Comparison of ENCODE assay signal across 1 cellular context in the genomic region with DNA sequence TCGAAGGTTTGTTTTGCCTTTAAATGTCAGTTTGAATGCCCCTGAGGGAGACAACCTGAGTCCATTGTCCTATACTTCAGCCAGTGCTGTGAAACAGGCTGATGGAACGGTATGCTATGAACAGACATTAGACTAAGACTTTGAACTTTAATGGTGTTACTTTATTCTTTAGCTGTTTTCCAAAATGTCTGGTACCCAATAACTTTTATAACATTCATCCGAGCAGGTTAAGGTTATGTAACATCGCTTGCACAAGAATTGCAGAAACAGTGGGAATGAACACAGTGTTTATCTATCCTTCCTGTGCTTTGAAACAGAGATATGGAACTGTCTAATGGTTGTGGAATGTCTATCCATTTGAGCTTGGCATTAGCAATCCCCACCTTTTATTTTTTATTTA.
A peak's percentile ranks its signal among the peaks of the same experiment; 100 is the strongest.
TF ChIP-seq lines count a peak whose summit lies in the region.

No MANE protein-coding gene starts in this region.

TF ChIP-seq in IMR-90, 13 proteins besides CTCF, POLR2A, EP300 and RAD21:
- TF ChIP-seq CHD1 (IDR thresholded peaks at IDR 0.05; ENCODE audit: low read depth, low read length) (no peak), SMC3 (IDR thresholded peaks at IDR 0.05; ENCODE audit: low read depth, low read length) (no peak), MAFK (IDR thresholded peaks at IDR 0.05; ENCODE audit: low read depth, low read length) (no peak), CEBPB (IDR thresholded peaks at IDR 0.05; ENCODE audit: low read depth, low read length) (peak; percentile 92), USF2 (IDR thresholded peaks at IDR 0.05; ENCODE audit: low read depth, low read length) (no peak), FOS (IDR thresholded peaks at IDR 0.05; ENCODE audit: low read depth, low read length) (no peak)
